Comparison of ENCODE assay signal across 9 cellular contexts in the genomic region with DNA sequence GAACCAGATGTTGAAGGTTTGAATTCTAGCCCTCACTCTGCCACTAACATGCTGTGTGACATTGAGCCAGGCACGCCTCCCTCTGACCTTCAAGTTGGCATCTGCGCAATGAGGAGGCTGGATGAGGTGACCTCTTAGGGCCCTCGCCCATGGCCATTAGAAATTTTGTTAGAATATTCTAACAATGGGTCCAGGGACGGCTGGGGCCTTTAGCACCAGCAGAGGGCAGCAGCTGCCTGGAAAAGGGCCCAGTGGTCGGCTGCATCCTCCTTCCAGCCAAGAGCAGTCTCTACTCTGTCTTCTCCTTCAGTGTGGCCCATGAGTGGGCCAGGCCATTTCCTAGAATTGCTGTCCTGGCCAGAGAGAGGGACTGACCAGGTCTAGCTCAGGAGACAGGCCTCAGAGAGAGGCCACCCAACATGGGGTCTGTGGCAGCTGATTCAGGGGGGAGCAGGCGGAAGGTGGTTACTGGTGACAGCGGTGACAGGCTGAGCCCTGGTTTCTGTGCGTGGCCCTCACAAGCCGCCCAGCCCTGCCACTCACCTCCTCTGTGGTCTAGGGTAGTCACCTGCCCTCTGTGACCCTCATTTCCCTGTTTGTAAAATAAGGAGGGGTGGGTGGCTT.
A peak's percentile ranks its signal among the peaks of the same experiment; 100 is the strongest.
DNase-seq lines count a peak whose midpoint lies in the region; ATAC-seq, FAIRE-seq and TF ChIP-seq lines count a peak whose summit lies in the region.
"Had no signal": no experiment of that assay in that cellular context is flagged by ENCODE, and none has a peak within 500 bp of the region (broad histone marks: within the 10 kb centered on the region; RNA-seq: fewer than 3 reads in every experiment).

No MANE protein-coding gene starts in this region.

- H3K9ac ChIP-seq in BLaER1 treated with 17β-estradiol and CSF1 and Interleukin-3, amounts not matched to agents 10 nM and 100 nM, result peak overlapping the region in 10 of 11 experiments; percentile 19 to 56 (median 40); a peak in 15 of 22 replicates
- H3K9ac ChIP-seq in OCI-LY3 (ENCODE audit: low read length) (no peak overlapping the region), GM12878 (ENCODE audit: control insufficient read depth, insufficient read depth, low read length) (no peak overlapping the region), keratinocyte (ENCODE audit: control insufficient read depth, extremely low read depth, insufficient read depth, low read length) (no peak overlapping the region)

- no peak for TF ChIP-seq EP300 in GM12878 (IDR thresholded peaks at IDR 0.05; ENCODE audit: borderline replicate concordance in 1 of 2, control insufficient read depth in 1 of 2, low read depth in 2 of 2, low read length in 2 of 2)

- H3K4me1 ChIP-seq in BLaER1 treated with 17β-estradiol and CSF1 and Interleukin-3, amounts not matched to agents 10 nM and 100 nM, result peaks cover 0 to 99% (median 53%) of the 10 kb centered on the region in 10 experiments; a peak in 14 of 20 replicates
- H3K4me1 ChIP-seq in OCI-LY3 (ENCODE audit: low read length) (no peaks in the 10 kb centered on the region), GM12878 (ENCODE audit: control insufficient read depth, insufficient read depth, low read length) (no peaks in the 10 kb centered on the region), keratinocyte (ENCODE audit: control insufficient read depth, extremely low read depth, insufficient read depth, low read length) (no peaks in the 10 kb centered on the region)

- H3K27ac ChIP-seq in BLaER1 treated with 17β-estradiol and CSF1 and Interleukin-3, amounts not matched to agents 10 nM and 100 nM, result peak overlapping the region; percentile 22 to 69 (median 58); a peak in 20 of 22 replicates
- H3K27ac ChIP-seq in OCI-LY3 (ENCODE audit: low read length), result no peak overlapping the region
- H3K27ac ChIP-seq in GM12878 (ENCODE audit: control insufficient read depth, insufficient read depth), result no peak overlapping the region
- no peak overlapping the region for H3K27ac ChIP-seq in keratinocyte (ENCODE audit: control insufficient read depth, insufficient read depth, low read length)

- H3K9me1 ChIP-seq in keratinocyte (ENCODE audit: control insufficient read depth, extremely low read depth, insufficient read depth, low read length), result no peaks in the 10 kb centered on the region

- H2AFZ ChIP-seq in OCI-LY3 (ENCODE audit: low read depth, low read length), result no peak overlapping the region
- H2AFZ ChIP-seq in GM12878 (ENCODE audit: control insufficient read depth, low read depth, low read length), result no peak overlapping the region
- no peak overlapping the region for H2AFZ ChIP-seq in keratinocyte (ENCODE audit: control insufficient read depth, low read length)

- FAIRE-seq in GM12878 (lab: Jason Lieb, UNC), result no peak
- FAIRE-seq in keratinocyte (lab: Jason Lieb, UNC), result no peak
- FAIRE-seq: islet of Langerhans had no signal

- dilution Hi-C loops in keratinocyte (cut with MboI; ENCODE audit: extremely low pct_ligation_motif_present, low sequenced_read_pairs), result no loop called here

- TF ChIP-seq CTCF in GM20000 (IDR thresholded peaks at IDR 0.05; ENCODE audit: extremely low read depth, missing control alignments) (peak; percentile 61), OCI-LY3 (IDR thresholded peaks at IDR 0.05; ENCODE audit: low read depth, low read length) (peak; percentile 51), GM12878 (IDR thresholded peaks at IDR 0.05 in 2 of 3, conservative IDR thresholded peaks at IDR 0.05 in 1 of 3; ENCODE audit: control insufficient read depth in 2 of 3, extremely low read depth in 1 of 3, insufficient read depth in 1 of 3, low read depth in 3 of 3, low read length in 3 of 3) (peak; percentile 65 to 70 (median 67)), keratinocyte (optimal IDR thresholded peaks at IDR 0.05 in 1 of 3, IDR thresholded peaks at IDR 0.05 in 1 of 3, conservative IDR thresholded peaks at IDR 0.05 in 1 of 3; ENCODE audit: extremely low read depth in 1 of 3, insufficient read depth in 2 of 3, low read length in 3 of 3) (peak; percentile 79 to 85 (median 84))

- 17% methylated on average over 9 of the region's 9 CpGs for WGBS in GM12878 (ENCODE audit: insufficient coverage, insufficient replicate concordance, low lambda C conversion rate, missing lambda C conversion rate)

- no TSS peak for BruUV-seq in GM12878 (replicated peaks; lab: Mats Ljungman, UMichigan)

- POLR2A ChIA-PET in GM12878 (lab: Charles Lee), result no interaction called here

- DNase-seq in GM20000 (ENCODE audit: low spot score), result peak; percentile 52
- no peak for DNase-seq in GM12878 (ENCODE audit: low read depth, low spot score)
- no peak for DNase-seq in keratinocyte (ENCODE audit: low read depth, low spot score)
- peak; percentile 7 to 17 for DNase-seq in stimulated activated CD8-positive, alpha-beta memory T cell treated with anti-CD3 and anti-CD28 coated beads, Interleukin-2, amount 100 ng/mL, for 48 hours (ENCODE audit: low read depth in 2 of 2)
- DNase-seq in NCI-H2029 (lab: John Stamatoyannopoulos, UW), result no peak

- peak overlapping the region in 6 of 11 experiments; percentile 30 to 65 (median 50); a peak in 13 of 22 replicates for H3K4me2 ChIP-seq in BLaER1 treated with 17β-estradiol and CSF1 and Interleukin-3, amounts not matched to agents 10 nM and 100 nM
- H3K4me2 ChIP-seq in OCI-LY3 (ENCODE audit: low read length) (no peak overlapping the region), GM12878 (ENCODE audit: control insufficient read depth, insufficient read depth) (no peak overlapping the region), keratinocyte (ENCODE audit: control insufficient read depth, extremely low read depth, insufficient read depth, low read depth, low read length) (no peak overlapping the region)

- RAD21 ChIA-PET in GM12878 (lab: Charles Lee; ENCODE audit: unreplicated experiment), result no interaction called here

- in situ Hi-C loops in GM12878 (cut with MboI), result no loop called here

- H3K27me3 ChIP-seq in BLaER1 treated with 17β-estradiol and CSF1 and Interleukin-3, amounts not matched to agents 10 nM and 100 nM, result no peaks in the 10 kb centered on the region
- H3K27me3 ChIP-seq in OCI-LY3 (ENCODE audit: low read depth, low read length) (no peaks in the 10 kb centered on the region), GM12878 (replicated peaks in 1 of 2; ENCODE audit: control insufficient read depth in 2 of 2, insufficient read depth in 2 of 2, low read length in 1 of 2) (no peaks in the 10 kb centered on the region; a peak in 1 of 4 replicates), keratinocyte (ENCODE audit: control insufficient read depth, extremely low read depth, insufficient read depth, low read length) (no peaks in the 10 kb centered on the region)

- SMC1A ChIA-PET in GM12878 (lab: Charles Lee; ENCODE audit: uncharacterized antibody, unreplicated experiment), result no interaction called here

- H3K79me2 ChIP-seq in OCI-LY3 (ENCODE audit: low read length) (no peaks in the 10 kb centered on the region), GM12878 (ENCODE audit: control insufficient read depth, insufficient read depth, low read length) (no peaks in the 10 kb centered on the region), keratinocyte (ENCODE audit: control insufficient read depth, insufficient read depth, low read length) (no peaks in the 10 kb centered on the region)

- CTCF ChIA-PET in GM12878 (lab: Yijun Ruan, JAX), result interaction anchor here (0.8 kb wide), 1 partner anchor 7 kb away, joined by 3 read pairs; no protein-coding TSS in a partner anchor

- peaks cover 12 to 100% (median 91%) of the 10 kb centered on the region in 11 experiments; a peak in 21 of 22 replicates for H3K36me3 ChIP-seq in BLaER1 treated with 17β-estradiol and CSF1 and Interleukin-3, amounts not matched to agents 10 nM and 100 nM
- H3K36me3 ChIP-seq in OCI-LY3 (replicated peaks; ENCODE audit: low read depth, low read length) (no peaks in the 10 kb centered on the region), GM12878 (ENCODE audit: control insufficient read depth in 2 of 2, insufficient read depth in 2 of 2, low read length in 1 of 2) (no peaks in the 10 kb centered on the region), keratinocyte (ENCODE audit: control insufficient read depth in 2 of 2, extremely low read depth in 1 of 2, insufficient read depth in 2 of 2, low read length in 2 of 2) (peaks cover 0 to 1% of the 10 kb centered on the region in 2 experiments)

- H3K9me3 ChIP-seq in BLaER1 treated with 17β-estradiol and CSF1 and Interleukin-3, amounts not matched to agents 10 nM and 100 nM (replicated peaks in 1 of 11), result no peaks in the 10 kb centered on the region
- H3K9me3 ChIP-seq in OCI-LY3 (ENCODE audit: insufficient read depth, low read length) (no peaks in the 10 kb centered on the region), GM12878 (replicated peaks; ENCODE audit: control insufficient read depth, insufficient read depth, low read length) (no peaks in the 10 kb centered on the region), keratinocyte (ENCODE audit: control insufficient read depth, low read depth, low read length) (no peaks in the 10 kb centered on the region)

- ATAC-seq in GM12878 (peak; percentile 87), HG03439 (IDR thresholded peaks at IDR 0.05; ENCODE audit: unreplicated experiment) (no peak)

- peaks cover 0 to 86% (median 0%) of the 10 kb centered on the region in 11 experiments; a peak in 5 of 22 replicates for H4K20me1 ChIP-seq in BLaER1 treated with 17β-estradiol and CSF1 and Interleukin-3, amounts not matched to agents 10 nM and 100 nM
- H4K20me1 ChIP-seq in OCI-LY3 (ENCODE audit: insufficient read depth, low read length), result no peaks in the 10 kb centered on the region
- no peaks in the 10 kb centered on the region for H4K20me1 ChIP-seq in GM12878 (ENCODE audit: control insufficient read depth, insufficient read depth)
- no peaks in the 10 kb centered on the region for H4K20me1 ChIP-seq in keratinocyte (ENCODE audit: control insufficient read depth, extremely low read depth, insufficient read depth, low read length)

- intact Hi-C loops in GM12878 (cut with micrococcal nuclease; ENCODE audit: unreplicated experiment), result no loop called here

- no peak for TF ChIP-seq POLR2A in GM12878 (IDR thresholded peaks at IDR 0.05; ENCODE audit: low read depth, low read length)

- peak; percentile 50 for TF ChIP-seq RAD21 in GM12878 (IDR thresholded peaks at IDR 0.05; ENCODE audit: insufficient read depth, low read depth, low read length)

- H3K4me3 ChIP-seq in BLaER1 treated with 17β-estradiol and CSF1 and Interleukin-3, amounts not matched to agents 10 nM and 100 nM, result no peak overlapping the region
- H3K4me3 ChIP-seq in OCI-LY3 (ENCODE audit: low read length), result no peak overlapping the region
- H3K4me3 ChIP-seq in GM12878, result no peak overlapping the region
- no peak overlapping the region for H3K4me3 ChIP-seq in keratinocyte (ENCODE audit: control insufficient read depth in 2 of 3, extremely low read depth in 1 of 3, insufficient read depth in 2 of 3, low read depth in 1 of 3, low read length in 3 of 3)

TF ChIP-seq in GM12878, 131 proteins besides CTCF, POLR2A, EP300 and RAD21:
- TF ChIP-seq IRF4 (IDR thresholded peaks at IDR 0.05; ENCODE audit: low read depth, low read length), result no peak
- TF ChIP-seq SMC3 (IDR thresholded peaks at IDR 0.05; ENCODE audit: borderline replicate concordance, low read length), result peak; percentile 19; the same call in 1 of the 2 replicates

Comparison
In these comparisons a context has a peak if more than half of its experiments do, and no peak if none do; other contexts are left out.
1. H3K27ac ChIP-seq: peak in BLaER1 treated with 17β-estradiol and CSF1 and Interleukin-3, amounts not matched to agents 10 nM and 100 nM (11 of 11); none in OCI-LY3 (single experiment), GM12878 (single experiment) and keratinocyte (single experiment).
2. H3K4me2 ChIP-seq: peak in BLaER1 treated with 17β-estradiol and CSF1 and Interleukin-3, amounts not matched to agents 10 nM and 100 nM (6 of 11); none in OCI-LY3 (single experiment), GM12878 (single experiment) and keratinocyte (single experiment).
3. H3K9ac ChIP-seq: peak in BLaER1 treated with 17β-estradiol and CSF1 and Interleukin-3, amounts not matched to agents 10 nM and 100 nM (10 of 11); none in OCI-LY3 (single experiment), GM12878 (single experiment) and keratinocyte (single experiment).
4. DNase-seq: peak in GM20000 (single experiment) and stimulated activated CD8-positive, alpha-beta memory T cell treated with anti-CD3 and anti-CD28 coated beads, Interleukin-2, amount 100 ng/mL, for 48 hours (2 of 2); none in GM12878 (single experiment), keratinocyte (single experiment) and NCI-H2029 (single experiment).
5. Peak in every context shown above with its lines, with median percentiles within 50 percentile points of each other: CTCF ChIP-seq.